In genomic region chr7:50622821-50623220, GRCh38 we compare ENCODE assay signal across 18 cellular contexts. TPM values are rescaled to one million over a fixed set of nuclear protein-coding genes. Genes with fewer than 3 reads are reported as not detected.
DNase-seq lines count a peak whose midpoint lies in the region; ATAC-seq and TF ChIP-seq lines count a peak whose summit lies in the region.
"Had no signal": no experiment of that assay in that cellular context is flagged by ENCODE, and none has a peak within 500 bp of the region (broad histone marks: within the 10 kb centered on the region; RNA-seq: fewer than 3 reads in every experiment).

No MANE protein-coding gene starts in this region.

- peaks cover 3% of the 10 kb centered on the region for H3K36me3 Mint-ChIP-seq in progenitor cell of endocrine pancreas (ENCODE audit: insufficient read depth)
- H3K36me3 Mint-ChIP-seq: CD8-positive, alpha-beta T cell had no signal

- H3K4me3 Mint-ChIP-seq in progenitor cell of endocrine pancreas (ENCODE audit: low read depth) = no peak overlapping the region
- H3K4me3 Mint-ChIP-seq: CD8-positive, alpha-beta T cell had no signal

- DNase-seq in Right ventricle myocardium inferior (ENCODE audit: missing footprints) (no peak), left cardiac atrium (no peak), heart left ventricle (no peak), right atrium auricular region (ENCODE audit: low spot score) (no peak), progenitor cell of endocrine pancreas (ENCODE audit: low spot score, unreplicated experiment) (no peak), C1 segment of cervical spinal cord (lab: John Stamatoyannopoulos, UW) (no peak), ACHN (no peak)
- DNase-seq: GM23248 had no signal

- TF ChIP-seq CTCF in heart left ventricle (IDR thresholded peaks at IDR 0.05) (no peak), right atrium auricular region (IDR thresholded peaks at IDR 0.05) (no peak), progenitor cell of endocrine pancreas (IDR thresholded peaks at IDR 0.05; ENCODE audit: unreplicated experiment) (no peak)

- H3K9me3 ChIP-seq in heart left ventricle (no peaks in the 10 kb centered on the region), right atrium auricular region (no peaks in the 10 kb centered on the region)
- H3K9me3 ChIP-seq: A549, BLaER1, HAP-1 had no signal

- H3K27me3 ChIP-seq in heart left ventricle (no peaks in the 10 kb centered on the region), right atrium auricular region (no peaks in the 10 kb centered on the region)
- H3K27me3 ChIP-seq: BLaER1 had no signal

- WGBS in heart left ventricle, 4 donors = 38 to 66% (median 51%) methylated on average over 2 of the region's 2 CpGs

- H3K36me3 ChIP-seq in heart left ventricle (peaks cover 0 to 40% (median 25%) of the 10 kb centered on the region in 9 donors), right atrium auricular region (no peaks in the 10 kb centered on the region)

- TF ChIP-seq POLR2A in heart left ventricle (IDR thresholded peaks at IDR 0.05) = no peak

- peaks cover 29% of the 10 kb centered on the region for H3K4me1 Mint-ChIP-seq in progenitor cell of endocrine pancreas (ENCODE audit: low read depth)

- no peaks in the 10 kb centered on the region for H3K9me3 Mint-ChIP-seq in progenitor cell of endocrine pancreas (ENCODE audit: low read depth)
- H3K9me3 Mint-ChIP-seq: CD8-positive, alpha-beta T cell had no signal

- H3K27ac Mint-ChIP-seq in progenitor cell of endocrine pancreas = peak overlapping the region; percentile 68
- H3K27ac Mint-ChIP-seq: CD8-positive, alpha-beta T cell had no signal

- ATAC-seq in Right ventricle myocardium inferior = peak; percentile 11
- ATAC-seq in left cardiac atrium = no peak
- no peak for ATAC-seq in heart left ventricle
- ATAC-seq in HG02623 (IDR thresholded peaks at IDR 0.05; ENCODE audit: unreplicated experiment) = no peak
- ATAC-seq: A549; CD8-positive, alpha-beta T cell had no signal

- H3K27ac ChIP-seq in heart left ventricle = peak overlapping the region in 11 of 12 donors; percentile 22 to 83 (median 68)
- peak overlapping the region; percentile 76 to 85 for H3K27ac ChIP-seq in right atrium auricular region
- H3K27ac ChIP-seq: 22Rv1, A549, BLaER1, GM23248, HL-60 had no signal

- intact Hi-C loops in Right ventricle myocardium inferior (cut with DNase I) (loop anchor here (5.0 kb wide), 1 partner anchor 454 kb away; no protein-coding TSS in a partner anchor), left cardiac atrium (cut with DNase I) (no loop called here), heart left ventricle (cut with DNase I) (loop anchor here in 1 of 10 donors (2.0 to 5.0 kb wide), 3 partner anchors 44 to 169 kb away; no protein-coding TSS in a partner anchor)

- H3K4me1 ChIP-seq in heart left ventricle (peaks cover 0 to 56% (median 20%) of the 10 kb centered on the region in 12 donors), right atrium auricular region (peaks cover 0 to 45% of the 10 kb centered on the region in 2 donors)
- H3K4me1 ChIP-seq: A549, HAP-1 had no signal

- H3K4me3 ChIP-seq in heart left ventricle = no peak overlapping the region
- no peak overlapping the region for H3K4me3 ChIP-seq in right atrium auricular region
- H3K4me3 ChIP-seq: A549, BLaER1, GM23248, HAP-1 had no signal

- in situ Hi-C loops in ACHN (cut with HindIII; ENCODE audit: low pct_ligation_motif_present, low pct_unique_long_range_greater_than_20kb, low sequenced_read_pairs) = no loop called here

- H3K27me3 Mint-ChIP-seq in progenitor cell of endocrine pancreas = no peaks in the 10 kb centered on the region

RNA-seq across cellular contexts. Expression of gene DDC, which starts 57.6 kb away (rescaled TPM):
- total RNA-seq in Right ventricle myocardium inferior (not detected), left cardiac atrium (not detected), heart left ventricle (not detected), right atrium auricular region (not detected), progenitor cell of endocrine pancreas (37.3 and 44.6 TPM in 2 replicates)
- polyA plus RNA-seq in heart left ventricle = under 1 TPM in 1 of 2 donors, not detected in 1; 0.08 TPM
- total RNA-seq: CD8-positive, alpha-beta T cell; GM23248; H4; HT1080 had no signal
- polyA plus RNA-seq: AG04450, GM23248 had no signal

Comparison
In these comparisons a context has a peak if more than half of its experiments do, and no peak if none do; other contexts are left out.
1. RNA of gene DDC, which starts 57.6 kb away (total RNA-seq): 37.3 to 44.6 TPM in progenitor cell of endocrine pancreas; not detected in left cardiac atrium, not detected in Right ventricle myocardium inferior (single experiment), not detected in heart left ventricle and not detected in right atrium auricular region; every median in the first group is over 10 times any median in the second.